Comparison of ENCODE assay signal across 8 cellular contexts in genomic region chr7:10973061-10973941, GRCh38. TPM values are rescaled to one million over a fixed set of nuclear protein-coding genes. Genes with fewer than 3 reads are reported as not detected.
DNase-seq lines count a peak whose midpoint lies in the region; ATAC-seq and TF ChIP-seq lines count a peak whose summit lies in the region.

Gene PHF14 (plus strand): TSS chr7:10973872. CDS start chr7:10974324, 452 bp downstream.

- CTCF ChIA-PET in activated B cell treated with CpG ODN at 0.5 μM for 24 hours (lab: Charles Lee) = interaction anchor here (2.7 kb wide), 1 partner anchor 33 kb away, joined by 15 read pairs; a partner anchor contains a TSS

- H3K27ac Mint-ChIP-seq in activated B cell treated with CpG ODN at 0.5 μM for 24 hours (peak within 1 kb of the TSS; percentile 95), immature natural killer cell (peak within 1 kb of the TSS; percentile 88 to 95 (median 92))

- H3K9me3 Mint-ChIP-seq in activated B cell treated with CpG ODN at 0.5 μM for 24 hours = peaks cover 2% of the 10 kb centered on the region
- H3K9me3 Mint-ChIP-seq in immature natural killer cell = no peaks in the 10 kb centered on the region

- intact Hi-C loops in activated B cell treated with CpG ODN at 0.5 μM for 24 hours (cut with micrococcal nuclease) = loop anchor here (1.0 kb wide), 2 partner anchors 33 to 1713 kb away; a partner anchor contains a TSS

- POLR2A ChIA-PET in activated B cell treated with CpG ODN at 0.5 μM for 24 hours (lab: Charles Lee) = interaction anchor here (0.6 to 5.0 kb wide), 3 partner anchors 25 to 48 kb away, joined by 3 to 102 read pairs (median 3); a partner anchor contains a TSS

- peak within 1 kb of the TSS; percentile 93 for H3K4me3 Mint-ChIP-seq in activated B cell treated with CpG ODN at 0.5 μM for 24 hours
- H3K4me3 Mint-ChIP-seq in immature natural killer cell = peak within 1 kb of the TSS; percentile 86 to 96 (median 92)

- TF ChIP-seq CTCF in activated B cell treated with CpG ODN at 0.5 μM for 24 hours (IDR thresholded peaks at IDR 0.05) = no peak

- peaks cover 26% of the 10 kb centered on the region for H3K36me3 Mint-ChIP-seq in activated B cell treated with CpG ODN at 0.5 μM for 24 hours (ENCODE audit: low read depth)
- peaks cover 7 to 14% (median 7%) of the 10 kb centered on the region in 3 donors for H3K36me3 Mint-ChIP-seq in immature natural killer cell

- in situ Hi-C loops in GM18951 (cut with MboI; ENCODE audit: low sequenced_read_pairs, unreplicated experiment) = no loop called here

- H3K27me3 Mint-ChIP-seq in activated B cell treated with CpG ODN at 0.5 μM for 24 hours (peaks cover 3% of the 10 kb centered on the region), immature natural killer cell (ENCODE audit: low read depth in 3 of 3) (peaks cover 4 to 13% (median 10%) of the 10 kb centered on the region in 3 donors)

- peak; percentile 99 for ATAC-seq in HG03196 (IDR thresholded peaks at IDR 0.05; ENCODE audit: unreplicated experiment)
- ATAC-seq in activated B cell treated with CpG ODN at 0.5 μM for 24 hours (ENCODE audit: low read depth) = peak; percentile 95

- TF ChIP-seq POLR2A in GM18951 (IDR thresholded peaks at IDR 0.05; ENCODE audit: extremely low read depth, insufficient read depth, insufficient read length) = peak; percentile 81

- DNase-seq in AG08395 (ENCODE audit: low spot score) (peak; percentile 99), NCI-H345 (lab: John Stamatoyannopoulos, UW) (peak; percentile 99), activated B cell treated with CpG ODN at 0.5 μM for 24 hours (peak; percentile 87), caudate nucleus (lab: John Stamatoyannopoulos, UW) (peak; percentile 9 to 98 (median 94)), immature natural killer cell (peak; percentile 92 to 94 (median 92)), smooth muscle cell of the brain vasculature (ENCODE audit: low read depth, low spot score) (peak; percentile 90)

- peak within 1 kb of the TSS; percentile 88 for H3K27ac ChIP-seq in caudate nucleus (ENCODE audit: low read depth, low read length)

- H3K4me1 Mint-ChIP-seq in activated B cell treated with CpG ODN at 0.5 μM for 24 hours = peaks cover 45% of the 10 kb centered on the region
- H3K4me1 Mint-ChIP-seq in immature natural killer cell = peaks cover 27 to 46% of the 10 kb centered on the region in 2 donors

RNA-seq across cellular contexts. Expression of gene PHF14, which starts in this region (rescaled TPM):
- 33.0 and 38.2 TPM in 2 replicates for total RNA-seq in activated B cell treated with CpG ODN at 0.5 μM for 24 hours
- polyA plus RNA-seq in immature natural killer cell = 10 to 100 TPM in 1 of 3 donors, 1 to 10 TPM in 2; 4.5 to 10.9 (median 7.0) TPM

Comparison
In these comparisons a context has a peak if more than half of its experiments do, and no peak if none do; other contexts are left out.
1. Peak in every context shown above with its lines: DNase-seq, ATAC-seq and H3K27ac ChIP-seq.